ENCODE assay signal across 27 cellular contexts in genomic region chr11:120996973-120997372, GRCh38.
"Had no signal": no experiment of that assay in that cellular context is flagged by ENCODE, and none has a peak within 500 bp of the region (broad histone marks: within the 10 kb centered on the region; RNA-seq: fewer than 3 reads in every experiment).

No MANE protein-coding gene starts in this region.

- DNase-seq: naive thymus-derived CD4-positive, alpha-beta T cell; nephron progenitor cell; nucleus accumbens; pancreas; psoas muscle; right cardiac atrium; right lobe of liver; sigmoid colon; small intestine; stimulated activated CD4-positive, alpha-beta T cell treated with anti-CD3 and anti-CD28 coated beads, Interleukin-15, amount 100 ng/mL, for 24 hours; stimulated activated CD4-positive, alpha-beta T cell treated with anti-CD3 and anti-CD28 coated beads, Interleukin-2, amount 100 ng/mL, for 24 hours; stimulated activated CD4-positive, alpha-beta T cell treated with anti-CD3 and anti-CD28 coated beads, Interleukin-2, amount 100 ng/mL, for 48 hours; stimulated activated CD4-positive, alpha-beta T cell treated with anti-CD3 and anti-CD28 coated beads, Interleukin-4, amount 100 ng/mL, for 24 hours; stimulated activated naive B cell treated with anti-CD40 and anti-IgM and Interleukin-4, amounts not matched to agents 10 μg/mL and 1 μg/mL and 100 μg/mL, for 72 hours; stimulated activated naive CD4-positive, alpha-beta T cell treated with Interleukin-2 at 50 U/mL for 16 hours; stomach; thyroid gland; trophoblast cell; upper lobe of left lung; uterus had no signal

- H3K4me3 ChIP-seq: pancreas, psoas muscle, right lobe of liver, sigmoid colon, stomach, thoracic aorta, thyroid gland, tibial nerve, upper lobe of left lung, uterus had no signal

- H3K4me1 Mint-ChIP-seq: nephron progenitor cell; neural crest cell; stimulated activated effector memory CD8-positive, alpha-beta T cell treated with anti-CD3 and anti-CD28 coated beads, Interleukin-12 subunit alpha, Interleukin-12 subunit beta, amount 100 ng/mL, for 72 hours; stimulated activated naive B cell treated with anti-CD40 and anti-IgM and Interleukin-4, amounts not matched to agents 10 μg/mL and 1 μg/mL and 100 μg/mL, for 72 hours had no signal

- H3K36me3 ChIP-seq: neutrophil, pancreas, right lobe of liver, sigmoid colon, stomach, thoracic aorta, thyroid gland, tibial nerve, upper lobe of left lung, uterus had no signal

- H3K4me3 Mint-ChIP-seq: naive thymus-derived CD4-positive, alpha-beta T cell; natural killer cell treated with Interleukin-12 subunit alpha and Interleukin-12 subunit beta and Interleukin-15 and Interleukin-18, amount 100 ng/mL, for 72 hours; nephron progenitor cell; neural crest cell; stimulated activated effector memory CD8-positive, alpha-beta T cell treated with anti-CD3 and anti-CD28 coated beads, Interleukin-12 subunit alpha, Interleukin-12 subunit beta, amount 100 ng/mL, for 72 hours; stimulated activated naive B cell treated with anti-CD40 and anti-IgM and Interleukin-4, amounts not matched to agents 10 μg/mL and 1 μg/mL and 100 μg/mL, for 72 hours; stimulated activated naive CD8-positive, alpha-beta T cell treated with anti-CD3 and anti-CD28 coated beads, Interleukin-15, Interleukin-2, amounts not matched to agents 100 ng/mL and 50 ng/mL, for 24 hours had no signal

- H3K4me1 ChIP-seq: pancreas, psoas muscle, right lobe of liver, sigmoid colon, stomach, thyroid gland, tibial nerve, upper lobe of left lung, uterus had no signal

- H3K27ac ChIP-seq: neutrophil, pancreas, psoas muscle, right lobe of liver, sigmoid colon, stomach, thoracic aorta, thyroid gland, tibial nerve, upper lobe of left lung, uterus had no signal

- H3K36me3 Mint-ChIP-seq: naive thymus-derived CD4-positive, alpha-beta T cell; natural killer cell treated with Interleukin-12 subunit alpha and Interleukin-12 subunit beta and Interleukin-15 and Interleukin-18, amount 100 ng/mL, for 72 hours; stimulated activated effector memory CD8-positive, alpha-beta T cell treated with anti-CD3 and anti-CD28 coated beads, Interleukin-12 subunit alpha, Interleukin-12 subunit beta, amount 100 ng/mL, for 72 hours; stimulated activated naive B cell treated with anti-CD40 and anti-IgM and Interleukin-4, amounts not matched to agents 10 μg/mL and 1 μg/mL and 100 μg/mL, for 72 hours had no signal

- ATAC-seq: naive thymus-derived CD4-positive, alpha-beta T cell; natural killer cell treated with Interleukin-12 subunit alpha and Interleukin-12 subunit beta and Interleukin-15 and Interleukin-18, amount 100 ng/mL, for 72 hours; pancreas; psoas muscle; right cardiac atrium; right lobe of liver; stimulated activated effector memory CD8-positive, alpha-beta T cell treated with anti-CD3 and anti-CD28 coated beads, Interleukin-12 subunit alpha, Interleukin-12 subunit beta, amount 100 ng/mL, for 72 hours; stimulated activated naive B cell treated with anti-CD40 and anti-IgM and Interleukin-4, amounts not matched to agents 10 μg/mL and 1 μg/mL and 100 μg/mL, for 72 hours had no signal

- H3K9me3 Mint-ChIP-seq: naive thymus-derived CD4-positive, alpha-beta T cell; natural killer cell treated with Interleukin-12 subunit alpha and Interleukin-12 subunit beta and Interleukin-15 and Interleukin-18, amount 100 ng/mL, for 72 hours; nephron progenitor cell; neural crest cell; stimulated activated effector memory CD8-positive, alpha-beta T cell treated with anti-CD3 and anti-CD28 coated beads, Interleukin-12 subunit alpha, Interleukin-12 subunit beta, amount 100 ng/mL, for 72 hours; stimulated activated naive B cell treated with anti-CD40 and anti-IgM and Interleukin-4, amounts not matched to agents 10 μg/mL and 1 μg/mL and 100 μg/mL, for 72 hours; stimulated activated naive CD8-positive, alpha-beta T cell treated with anti-CD3 and anti-CD28 coated beads, Interleukin-15, Interleukin-2, amounts not matched to agents 100 ng/mL and 50 ng/mL, for 24 hours had no signal

- H3K27ac Mint-ChIP-seq: naive thymus-derived CD4-positive, alpha-beta T cell; natural killer cell treated with Interleukin-12 subunit alpha and Interleukin-12 subunit beta and Interleukin-15 and Interleukin-18, amount 100 ng/mL, for 72 hours; nephron progenitor cell; stimulated activated effector memory CD8-positive, alpha-beta T cell treated with anti-CD3 and anti-CD28 coated beads, Interleukin-12 subunit alpha, Interleukin-12 subunit beta, amount 100 ng/mL, for 72 hours; stimulated activated naive B cell treated with anti-CD40 and anti-IgM and Interleukin-4, amounts not matched to agents 10 μg/mL and 1 μg/mL and 100 μg/mL, for 72 hours; stimulated activated naive CD8-positive, alpha-beta T cell treated with anti-CD3 and anti-CD28 coated beads, Interleukin-15, Interleukin-2, amounts not matched to agents 100 ng/mL and 50 ng/mL, for 24 hours had no signal

- H3K27me3 ChIP-seq: pancreas, right lobe of liver, sigmoid colon, stomach, thyroid gland, upper lobe of left lung, uterus had no signal
